ENCODE assay signal across 9 cellular contexts in genomic region chr6:27871919-27872633, GRCh38. TPM values are rescaled to one million over a fixed set of nuclear protein-coding genes. Genes with fewer than 3 reads are reported as not detected.
DNase-seq lines count a peak whose midpoint lies in the region; ATAC-seq and TF ChIP-seq lines count a peak whose summit lies in the region.
"Had no signal": no experiment of that assay in that cellular context is flagged by ENCODE, and none has a peak within 500 bp of the region (broad histone marks: within the 10 kb centered on the region; RNA-seq: fewer than 3 reads in every experiment).

No MANE protein-coding gene starts in this region.

- no peak overlapping the region for H2BK15ac ChIP-seq in mesenchymal stem cell (ENCODE audit: low read depth, poor library complexity, severe bottlenecking)

- H3K23ac ChIP-seq in mesenchymal stem cell (ENCODE audit: low read length in 2 of 2), result peak overlapping the region in 1 of 2 experiments; percentile 57

- H3K27me3 ChIP-seq in mesenchymal stem cell (ENCODE audit: control insufficient read depth in 1 of 2, insufficient read depth in 1 of 2, low read length in 2 of 2), result no peaks in the 10 kb centered on the region

- H3K4me3 Mint-ChIP-seq in activated CD8-positive, alpha-beta T cell treated with anti-CD3 and anti-CD28 coated beads for 36 hours, result peak overlapping the region; percentile 93

- no peaks in the 10 kb centered on the region for H3K27me3 Mint-ChIP-seq in activated CD8-positive, alpha-beta T cell treated with anti-CD3 and anti-CD28 coated beads for 36 hours

- H3K4me2 ChIP-seq in mesenchymal stem cell (ENCODE audit: low read length, poor library complexity, severe bottlenecking), result peak overlapping the region; percentile 88

- H2BK5ac ChIP-seq in mesenchymal stem cell (ENCODE audit: low read depth, low read length, poor library complexity, severe bottlenecking), result peak overlapping the region; percentile 66

- peaks cover 7% of the 10 kb centered on the region for H3K36me3 Mint-ChIP-seq in activated CD8-positive, alpha-beta T cell treated with anti-CD3 and anti-CD28 coated beads for 36 hours (ENCODE audit: low read depth)

- peak overlapping the region; percentile 85 for H4K8ac ChIP-seq in mesenchymal stem cell (ENCODE audit: low read length)

- H3K18ac ChIP-seq in mesenchymal stem cell (ENCODE audit: low read depth in 1 of 2, low read length in 2 of 2), result peak overlapping the region; percentile 25 to 96

- H3K79me1 ChIP-seq in mesenchymal stem cell (replicated peaks; ENCODE audit: low read length, poor library complexity, severe bottlenecking), result no peaks in the 10 kb centered on the region

- H3K4me1 Mint-ChIP-seq in activated CD8-positive, alpha-beta T cell treated with anti-CD3 and anti-CD28 coated beads for 36 hours (ENCODE audit: low read depth), result peaks cover 26% of the 10 kb centered on the region

- DNase-seq in AG08396 (ENCODE audit: low spot score), result peak; percentile 95
- peak; percentile 75 for DNase-seq in NCI-H345 treated with DMSO at 0.1 percent for 48 hours (lab: John Stamatoyannopoulos, UW; ENCODE audit: unreplicated experiment)
- peak; percentile 85 for DNase-seq in activated CD8-positive, alpha-beta T cell treated with anti-CD3 and anti-CD28 coated beads for 36 hours
- peak; percentile 73 for DNase-seq in effector CD8-positive, alpha-beta T cell (lab: John Stamatoyannopoulos, UW)
- DNase-seq in mesenchymal stem cell, result peak; percentile 97
- DNase-seq in stimulated activated CD8-positive, alpha-beta memory T cell treated with anti-CD3 and anti-CD28 coated beads, Interleukin-4, amount 100 ng/mL, for 1 hour (ENCODE audit: low read depth in 2 of 2, low spot score in 1 of 2), result peak; percentile 61 to 75

- H3K4me1 ChIP-seq in mesenchymal stem cell (ENCODE audit: control insufficient read depth, insufficient read depth, low read depth, low read length), result peaks cover 9% of the 10 kb centered on the region

- WGBS in mesenchymal stem cell, result 8% methylated on average over 49 of the region's 50 CpGs

- H3K27ac Mint-ChIP-seq in activated CD8-positive, alpha-beta T cell treated with anti-CD3 and anti-CD28 coated beads for 36 hours, result peak overlapping the region; percentile 99

- no peak overlapping the region for H2AK5ac ChIP-seq in mesenchymal stem cell (ENCODE audit: low read length, severe bottlenecking)

- ATAC-seq in GM18873 (IDR thresholded peaks at IDR 0.05; ENCODE audit: low FRiP score, unreplicated experiment) (peak; percentile 57), HG03139 (IDR thresholded peaks at IDR 0.05; ENCODE audit: unreplicated experiment) (peak; percentile 39)
- ATAC-seq in activated CD8-positive, alpha-beta T cell treated with anti-CD3 and anti-CD28 coated beads for 36 hours, result peak; percentile 61

- CTCF ChIA-PET in activated CD8-positive, alpha-beta T cell treated with anti-CD3 and anti-CD28 coated beads for 36 hours (lab: Charles Lee), result interaction anchor here (0.6 to 12.6 kb wide), 13 partner anchors 11 to 695 kb away, joined by 3 to 157 read pairs (median 5); a partner anchor contains a TSS

- no peak overlapping the region for H3K14ac ChIP-seq in mesenchymal stem cell (ENCODE audit: low read length in 2 of 2)

- POLR2A ChIA-PET in activated CD8-positive, alpha-beta T cell treated with anti-CD3 and anti-CD28 coated beads for 36 hours (lab: Charles Lee), result interaction anchor here (0.6 to 21.5 kb wide), 34 partner anchors 8 to 1846 kb away, joined by 3 to 1105 read pairs (median 5); a partner anchor contains a TSS

- peak overlapping the region; percentile 80 for H3K27ac ChIP-seq in mesenchymal stem cell (ENCODE audit: low read length, poor library complexity, severe bottlenecking)

- no peaks in the 10 kb centered on the region for H3K9me3 ChIP-seq in mesenchymal stem cell (ENCODE audit: control insufficient read depth, low read length)

- intact Hi-C loops in activated CD8-positive, alpha-beta T cell treated with anti-CD3 and anti-CD28 coated beads for 36 hours (cut with micrococcal nuclease), result loop anchor here (1.0 kb wide), 1 partner anchor 20 kb away; no protein-coding TSS in a partner anchor

- peak overlapping the region; percentile 47 to 77 for H3K4ac ChIP-seq in mesenchymal stem cell (ENCODE audit: low read depth in 1 of 2, low read length in 2 of 2)

- H3K36me3 ChIP-seq in mesenchymal stem cell (ENCODE audit: control insufficient read depth in 1 of 2, insufficient read depth in 2 of 2, low read depth in 1 of 2, low read length in 2 of 2), result no peaks in the 10 kb centered on the region

- H2BK120ac ChIP-seq in mesenchymal stem cell (ENCODE audit: low read depth, low read length), result no peak overlapping the region

- H2BK12ac ChIP-seq in mesenchymal stem cell (ENCODE audit: low read length in 2 of 2), result peak overlapping the region in 1 of 2 experiments; percentile 15

- H3K4me3 ChIP-seq in mesenchymal stem cell (ENCODE audit: insufficient read depth in 1 of 2, low read depth in 1 of 2, low read length in 2 of 2), result peak overlapping the region; percentile 82 to 88

- H4K91ac ChIP-seq in mesenchymal stem cell (ENCODE audit: low read length), result peak overlapping the region; percentile 44

- peak; percentile 27 for TF ChIP-seq CTCF in activated CD8-positive, alpha-beta T cell treated with anti-CD3 and anti-CD28 coated beads for 36 hours (IDR thresholded peaks at IDR 0.05)

- H3K9me3 Mint-ChIP-seq in activated CD8-positive, alpha-beta T cell treated with anti-CD3 and anti-CD28 coated beads for 36 hours, result no peaks in the 10 kb centered on the region

- peak overlapping the region; percentile 79 for H2AFZ ChIP-seq in mesenchymal stem cell (ENCODE audit: low read depth, low read length)

- H3K9ac ChIP-seq in mesenchymal stem cell (ENCODE audit: low read length), result peak overlapping the region; percentile 95

RNA-seq across cellular contexts. Expression of gene OR2B2, which starts 40.1 kb away (rescaled TPM):
- not detected for total RNA-seq in activated CD8-positive, alpha-beta T cell treated with anti-CD3 and anti-CD28 coated beads for 36 hours
- polyA plus RNA-seq in mesenchymal stem cell (2013, experiment 1 of 2), result not detected
- not detected for polyA plus RNA-seq in mesenchymal stem cell (2013, experiment 2 of 2)
- total RNA-seq: HT1080 had no signal

Comparison
In these comparisons a context has a peak if more than half of its experiments do, and no peak if none do; other contexts are left out.
1. Peak in every context shown above with its lines: DNase-seq, ATAC-seq, H3K4me3 ChIP-seq and H3K27ac ChIP-seq.